In the genomic region with DNA sequence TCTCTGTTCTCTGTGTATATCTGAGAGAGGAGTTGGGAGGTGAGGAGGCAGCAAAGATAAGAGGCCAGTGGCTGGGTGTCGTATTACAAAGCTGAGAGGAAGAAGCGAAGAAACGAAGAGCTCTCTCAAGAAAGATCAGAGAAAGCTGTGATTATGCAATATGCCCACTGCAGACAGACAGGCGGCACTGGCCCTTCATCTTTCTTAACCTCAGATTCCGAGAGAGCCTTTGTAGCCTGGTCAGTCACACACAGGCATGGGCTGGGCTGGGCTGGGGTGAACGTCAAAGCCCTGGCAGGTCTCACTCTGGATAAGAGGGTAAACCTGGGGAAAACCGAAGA, we compare ENCODE assay signal across 11 cellular contexts.
DNase-seq lines count a peak whose midpoint lies in the region; ATAC-seq and TF ChIP-seq lines count a peak whose summit lies in the region.
"Had no signal": no experiment of that assay in that cellular context is flagged by ENCODE, and none has a peak within 500 bp of the region (broad histone marks: within the 10 kb centered on the region; RNA-seq: fewer than 3 reads in every experiment).

No MANE protein-coding gene starts in this region.

- H3K4me3 ChIP-seq in WERI-Rb-1 (ENCODE audit: low read depth, low read length) (no peak overlapping the region), left lung (no peak overlapping the region)
- H3K4me3 ChIP-seq: SK-N-MC had no signal

- H3K36me3 ChIP-seq in KOPT-K1 (ENCODE audit: insufficient read depth, low read length) (no peaks in the 10 kb centered on the region), WERI-Rb-1 (no peaks in the 10 kb centered on the region), left lung (no peaks in the 10 kb centered on the region)

- H3K4me3 Mint-ChIP-seq in activated CD4-positive, alpha-beta memory T cell treated with anti-CD3 and anti-CD28 coated beads, Interleukin-2, amount 10 ng/mL, durations not matched to agents 7 days and 5 days = no peak overlapping the region

- intact Hi-C loops in left lung (cut with DNase I) = no loop called here

- peak; percentile 96 for DNase-seq in DMS79 treated with DMSO at 0.1 percent for 48 hours (lab: John Stamatoyannopoulos, UW)
- peak; percentile 25 for DNase-seq in WERI-Rb-1
- DNase-seq in left lung = peak; percentile 42 to 54
- no peak for DNase-seq in activated CD4-positive, alpha-beta memory T cell treated with anti-CD3 and anti-CD28 coated beads, Interleukin-2, amount 10 ng/mL, durations not matched to agents 7 days and 5 days
- DNase-seq: NCI-H1092, right cardiac atrium had no signal

- H3K4me1 Mint-ChIP-seq in activated CD4-positive, alpha-beta memory T cell treated with anti-CD3 and anti-CD28 coated beads, Interleukin-2, amount 10 ng/mL, durations not matched to agents 7 days and 5 days = no peaks in the 10 kb centered on the region

- no peak overlapping the region for H3K27ac Mint-ChIP-seq in activated CD4-positive, alpha-beta memory T cell treated with anti-CD3 and anti-CD28 coated beads, Interleukin-2, amount 10 ng/mL, durations not matched to agents 7 days and 5 days

- H3K9me3 Mint-ChIP-seq in activated CD4-positive, alpha-beta memory T cell treated with anti-CD3 and anti-CD28 coated beads, Interleukin-2, amount 10 ng/mL, durations not matched to agents 7 days and 5 days = no peaks in the 10 kb centered on the region

- no peaks in the 10 kb centered on the region for H3K9me3 ChIP-seq in KOPT-K1 (ENCODE audit: insufficient read depth, low read length, poor library complexity, severe bottlenecking)
- H3K9me3 ChIP-seq in WERI-Rb-1 (ENCODE audit: severe bottlenecking) = no peaks in the 10 kb centered on the region
- no peaks in the 10 kb centered on the region for H3K9me3 ChIP-seq in left lung

- no peak for TF ChIP-seq CTCF in WERI-Rb-1 (IDR thresholded peaks at IDR 0.05; ENCODE audit: low read depth, low read length)
- TF ChIP-seq CTCF in left lung (IDR thresholded peaks at IDR 0.05) = no peak

- no peaks in the 10 kb centered on the region for H3K36me3 Mint-ChIP-seq in activated CD4-positive, alpha-beta memory T cell treated with anti-CD3 and anti-CD28 coated beads, Interleukin-2, amount 10 ng/mL, durations not matched to agents 7 days and 5 days (ENCODE audit: low read depth)

- ATAC-seq in left lung (peak; percentile 92), HG03108 (IDR thresholded peaks at IDR 0.05; ENCODE audit: unreplicated experiment) (no peak), GM21381 (IDR thresholded peaks at IDR 0.05; ENCODE audit: unreplicated experiment) (no peak), GM21447 (IDR thresholded peaks at IDR 0.05; ENCODE audit: unreplicated experiment) (no peak)

- no peaks in the 10 kb centered on the region for H3K27me3 ChIP-seq in WERI-Rb-1 (ENCODE audit: insufficient read depth, low read depth, severe bottlenecking)
- no peaks in the 10 kb centered on the region for H3K27me3 ChIP-seq in left lung

- POLR2A ChIA-PET in activated CD4-positive, alpha-beta memory T cell treated with anti-CD3 and anti-CD28 coated beads, Interleukin-2, amount 10 ng/mL, durations not matched to agents 7 days and 5 days (lab: Charles Lee) = no interaction called here

- H3K27me3 Mint-ChIP-seq in activated CD4-positive, alpha-beta memory T cell treated with anti-CD3 and anti-CD28 coated beads, Interleukin-2, amount 10 ng/mL, durations not matched to agents 7 days and 5 days = peaks cover 3% of the 10 kb centered on the region

- H3K4me1 ChIP-seq in left lung = no peaks in the 10 kb centered on the region

- H3K27ac ChIP-seq in KOPT-K1 (ENCODE audit: low read depth, low read length, poor library complexity, severe bottlenecking) (peak overlapping the region; percentile 53), WERI-Rb-1 (no peak overlapping the region), left lung (no peak overlapping the region)
- H3K27ac ChIP-seq: SK-N-MC had no signal

- CTCF ChIA-PET in activated CD4-positive, alpha-beta memory T cell treated with anti-CD3 and anti-CD28 coated beads, Interleukin-2, amount 10 ng/mL, durations not matched to agents 7 days and 5 days (lab: Charles Lee) = no interaction called here
